In the genomic region with DNA sequence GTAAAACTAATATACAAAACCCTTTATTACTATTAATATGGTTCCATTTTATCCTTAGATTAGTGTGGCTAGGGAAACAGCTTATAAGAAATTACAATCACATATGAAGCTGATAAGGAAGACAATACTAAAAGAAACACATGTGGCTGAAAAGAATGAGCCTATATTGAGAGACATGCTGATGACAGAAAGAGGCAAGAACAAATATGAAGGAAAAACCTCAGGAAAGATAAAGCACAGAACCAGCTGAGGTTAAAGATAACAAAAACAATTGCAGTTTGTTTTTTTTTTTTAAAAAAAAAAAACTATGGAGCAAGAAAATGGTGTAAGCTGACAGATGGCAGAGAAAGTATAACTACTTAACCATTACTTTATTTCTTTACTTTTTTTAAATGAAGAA, we compare ENCODE assay signal across 1 cellular context.
TF ChIP-seq lines count a peak whose summit lies in the region.

No MANE protein-coding gene starts in this region.

TF ChIP-seq in K562, 482 proteins besides CTCF, POLR2A, EP300 and RAD21 (continued from another document and continues in another):
- TF ChIP-seq, protein P1, sequence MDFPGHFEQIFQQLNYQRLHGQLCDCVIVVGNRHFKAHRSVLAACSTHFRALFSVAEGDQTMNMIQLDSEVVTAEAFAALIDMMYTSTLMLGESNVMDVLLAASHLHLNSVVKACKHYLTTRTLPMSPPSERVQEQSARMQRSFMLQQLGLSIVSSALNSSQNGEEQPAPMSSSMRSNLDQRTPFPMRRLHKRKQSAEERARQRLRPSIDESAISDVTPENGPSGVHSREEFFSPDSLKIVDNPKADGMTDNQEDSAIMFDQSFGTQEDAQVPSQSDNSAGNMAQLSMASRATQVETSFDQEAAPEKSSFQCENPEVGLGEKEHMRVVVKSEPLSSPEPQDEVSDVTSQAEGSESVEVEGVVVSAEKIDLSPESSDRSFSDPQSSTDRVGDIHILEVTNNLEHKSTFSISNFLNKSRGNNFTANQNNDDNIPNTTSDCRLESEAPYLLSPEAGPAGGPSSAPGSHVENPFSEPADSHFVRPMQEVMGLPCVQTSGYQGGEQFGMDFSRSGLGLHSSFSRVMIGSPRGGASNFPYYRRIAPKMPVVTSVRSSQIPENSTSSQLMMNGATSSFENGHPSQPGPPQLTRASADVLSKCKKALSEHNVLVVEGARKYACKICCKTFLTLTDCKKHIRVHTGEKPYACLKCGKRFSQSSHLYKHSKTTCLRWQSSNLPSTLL (IDR thresholded peaks at IDR 0.05): no peak
- TF ChIP-seq ZNF384 (IDR thresholded peaks at IDR 0.05; ENCODE audit: low read depth, low read length): peak; percentile 92
- TF ChIP-seq MEF2D (tag; conservative IDR thresholded peaks at IDR 0.05; ENCODE audit: low read depth): no peak
- no peak for TF ChIP-seq CEBPB (tag; IDR thresholded peaks at IDR 0.05)
- peak; percentile 75 for TF ChIP-seq CBFA2T3 (IDR thresholded peaks at IDR 0.05)
- peak; percentile 58; the same call in 1 of the 2 replicates for TF ChIP-seq MYC (IDR thresholded peaks at IDR 0.05; ENCODE audit: low read depth, low read length)
- no peak for TF ChIP-seq MYC (CRISPR knock-in tag; IDR thresholded peaks at IDR 0.05; ENCODE audit: borderline replicate concordance, low read depth)
- TF ChIP-seq KDM5B (IDR thresholded peaks at IDR 0.05; ENCODE audit: insufficient replicate concordance, low read depth, low read length): no peak
- peak; percentile 68; the same call in 1 of the 2 replicates for TF ChIP-seq LEF1 (IDR thresholded peaks at IDR 0.05)
- TF ChIP-seq MTA2 (IDR thresholded peaks at IDR 0.05; ENCODE audit: low read depth): peak; percentile 72
- peak; percentile 63; the same call in 1 of the 2 replicates for TF ChIP-seq FOXM1 (IDR thresholded peaks at IDR 0.05; ENCODE audit: low read depth)
- TF ChIP-seq FOXM1 (CRISPR knock-in tag; IDR thresholded peaks at IDR 0.05; ENCODE audit: low read depth): no peak
- peak in 1 of 2 experiments; percentile 59; a peak in 2 of 4 replicates for TF ChIP-seq HDAC1 (IDR thresholded peaks at IDR 0.05)
- TF ChIP-seq, protein P2, sequence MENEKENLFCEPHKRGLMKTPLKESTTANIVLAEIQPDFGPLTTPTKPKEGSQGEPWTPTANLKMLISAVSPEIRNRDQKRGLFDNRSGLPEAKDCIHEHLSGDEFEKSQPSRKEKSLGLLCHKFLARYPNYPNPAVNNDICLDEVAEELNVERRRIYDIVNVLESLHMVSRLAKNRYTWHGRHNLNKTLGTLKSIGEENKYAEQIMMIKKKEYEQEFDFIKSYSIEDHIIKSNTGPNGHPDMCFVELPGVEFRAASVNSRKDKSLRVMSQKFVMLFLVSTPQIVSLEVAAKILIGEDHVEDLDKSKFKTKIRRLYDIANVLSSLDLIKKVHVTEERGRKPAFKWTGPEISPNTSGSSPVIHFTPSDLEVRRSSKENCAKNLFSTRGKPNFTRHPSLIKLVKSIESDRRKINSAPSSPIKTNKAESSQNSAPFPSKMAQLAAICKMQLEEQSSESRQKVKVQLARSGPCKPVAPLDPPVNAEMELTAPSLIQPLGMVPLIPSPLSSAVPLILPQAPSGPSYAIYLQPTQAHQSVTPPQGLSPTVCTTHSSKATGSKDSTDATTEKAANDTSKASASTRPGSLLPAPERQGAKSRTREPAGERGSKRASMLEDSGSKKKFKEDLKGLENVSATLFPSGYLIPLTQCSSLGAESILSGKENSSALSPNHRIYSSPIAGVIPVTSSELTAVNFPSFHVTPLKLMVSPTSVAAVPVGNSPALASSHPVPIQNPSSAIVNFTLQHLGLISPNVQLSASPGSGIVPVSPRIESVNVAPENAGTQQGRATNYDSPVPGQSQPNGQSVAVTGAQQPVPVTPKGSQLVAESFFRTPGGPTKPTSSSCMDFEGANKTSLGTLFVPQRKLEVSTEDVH (IDR thresholded peaks at IDR 0.05; ENCODE audit: low read depth, partially characterized antibody): no peak
- TF ChIP-seq NR1H2 (CRISPR knock-in tag; IDR thresholded peaks at IDR 0.05): no peak
- TF ChIP-seq, protein P3, sequence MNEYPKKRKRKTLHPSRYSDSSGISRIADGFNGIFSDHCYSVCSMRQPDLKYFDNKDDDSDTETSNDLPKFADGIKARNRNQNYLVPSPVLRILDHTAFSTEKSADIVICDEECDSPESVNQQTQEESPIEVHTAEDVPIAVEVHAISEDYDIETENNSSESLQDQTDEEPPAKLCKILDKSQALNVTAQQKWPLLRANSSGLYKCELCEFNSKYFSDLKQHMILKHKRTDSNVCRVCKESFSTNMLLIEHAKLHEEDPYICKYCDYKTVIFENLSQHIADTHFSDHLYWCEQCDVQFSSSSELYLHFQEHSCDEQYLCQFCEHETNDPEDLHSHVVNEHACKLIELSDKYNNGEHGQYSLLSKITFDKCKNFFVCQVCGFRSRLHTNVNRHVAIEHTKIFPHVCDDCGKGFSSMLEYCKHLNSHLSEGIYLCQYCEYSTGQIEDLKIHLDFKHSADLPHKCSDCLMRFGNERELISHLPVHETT (CRISPR knock-in tag; conservative IDR thresholded peaks at IDR 0.05 in 1 of 2, IDR thresholded peaks at IDR 0.05 in 1 of 2): no peak
- TF ChIP-seq U2AF2 (optimal IDR thresholded peaks at IDR 0.05; ENCODE audit: low read depth, low read length): no peak
- no peak for TF ChIP-seq ARHGAP35 (IDR thresholded peaks at IDR 0.05; ENCODE audit: partially characterized antibody)
- TF ChIP-seq SMAD2 (IDR thresholded peaks at IDR 0.05; ENCODE audit: low read depth, low read length): no peak
- peak; percentile 23; the same call in 1 of the 2 replicates for TF ChIP-seq CXXC5 (CRISPR knock-in tag; IDR thresholded peaks at IDR 0.05)
- TF ChIP-seq PHF20 (IDR thresholded peaks at IDR 0.05; ENCODE audit: partially characterized antibody): no peak
- no peak for TF ChIP-seq GTF2A2 (tag; IDR thresholded peaks at IDR 0.05)
- 0 out of 2 replicates have a peak, but pooled peaks have one; percentile 42 for TF ChIP-seq ZNF589 (CRISPR knock-in tag; IDR thresholded peaks at IDR 0.05; ENCODE audit: low read depth)
- no peak for TF ChIP-seq MED1 (CRISPR knock-in tag; IDR thresholded peaks at IDR 0.05; ENCODE audit: borderline replicate concordance)
- TF ChIP-seq MEIS2 (IDR thresholded peaks at IDR 0.05; ENCODE audit: partially characterized antibody): peak; percentile 89
- TF ChIP-seq GATA2 (CRISPR knock-in tag; IDR thresholded peaks at IDR 0.05): peak; percentile 27; the same call in 1 of the 2 replicates
- TF ChIP-seq MYBL2 (IDR thresholded peaks at IDR 0.05; ENCODE audit: low read depth): no peak
- TF ChIP-seq MYBL2 (CRISPR knock-in tag; IDR thresholded peaks at IDR 0.05; ENCODE audit: borderline replicate concordance): no peak
- TF ChIP-seq, protein P4, sequence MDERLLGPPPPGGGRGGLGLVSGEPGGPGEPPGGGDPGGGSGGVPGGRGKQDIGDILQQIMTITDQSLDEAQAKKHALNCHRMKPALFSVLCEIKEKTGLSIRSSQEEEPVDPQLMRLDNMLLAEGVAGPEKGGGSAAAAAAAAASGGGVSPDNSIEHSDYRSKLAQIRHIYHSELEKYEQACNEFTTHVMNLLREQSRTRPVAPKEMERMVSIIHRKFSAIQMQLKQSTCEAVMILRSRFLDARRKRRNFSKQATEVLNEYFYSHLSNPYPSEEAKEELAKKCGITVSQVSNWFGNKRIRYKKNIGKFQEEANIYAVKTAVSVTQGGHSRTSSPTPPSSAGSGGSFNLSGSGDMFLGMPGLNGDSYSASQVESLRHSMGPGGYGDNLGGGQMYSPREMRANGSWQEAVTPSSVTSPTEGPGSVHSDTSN (CRISPR knock-in tag; IDR thresholded peaks at IDR 0.05; ENCODE audit: low read depth): no peak
- TF ChIP-seq, protein P4 (tag; conservative IDR thresholded peaks at IDR 0.05; ENCODE audit: low read depth): peak; percentile 44; the same call in 1 of the 2 replicates
- TF ChIP-seq, protein P5, sequence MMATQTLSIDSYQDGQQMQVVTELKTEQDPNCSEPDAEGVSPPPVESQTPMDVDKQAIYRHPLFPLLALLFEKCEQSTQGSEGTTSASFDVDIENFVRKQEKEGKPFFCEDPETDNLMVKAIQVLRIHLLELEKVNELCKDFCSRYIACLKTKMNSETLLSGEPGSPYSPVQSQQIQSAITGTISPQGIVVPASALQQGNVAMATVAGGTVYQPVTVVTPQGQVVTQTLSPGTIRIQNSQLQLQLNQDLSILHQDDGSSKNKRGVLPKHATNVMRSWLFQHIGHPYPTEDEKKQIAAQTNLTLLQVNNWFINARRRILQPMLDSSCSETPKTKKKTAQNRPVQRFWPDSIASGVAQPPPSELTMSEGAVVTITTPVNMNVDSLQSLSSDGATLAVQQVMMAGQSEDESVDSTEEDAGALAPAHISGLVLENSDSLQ (IDR thresholded peaks at IDR 0.05): peak; percentile 64
- TF ChIP-seq ZFP30 (CRISPR knock-in tag; IDR thresholded peaks at IDR 0.05; ENCODE audit: borderline replicate concordance): no peak
- TF ChIP-seq ZNF239 (CRISPR knock-in tag; IDR thresholded peaks at IDR 0.05): no peak
- TF ChIP-seq THRAP3 (IDR thresholded peaks at IDR 0.05; ENCODE audit: borderline replicate concordance): no peak
- no peak for TF ChIP-seq ZNF41 (CRISPR knock-in tag; conservative IDR thresholded peaks at IDR 0.05)
- no peak for TF ChIP-seq GABPA (tag; conservative IDR thresholded peaks at IDR 0.05; ENCODE audit: low read depth)
- TF ChIP-seq CBFA2T2 (conservative IDR thresholded peaks at IDR 0.05): peak; percentile 65
- TF ChIP-seq HDAC2 (IDR thresholded peaks at IDR 0.05): peak; percentile 47; the same call in 1 of the 2 replicates
- TF ChIP-seq, protein P6, sequence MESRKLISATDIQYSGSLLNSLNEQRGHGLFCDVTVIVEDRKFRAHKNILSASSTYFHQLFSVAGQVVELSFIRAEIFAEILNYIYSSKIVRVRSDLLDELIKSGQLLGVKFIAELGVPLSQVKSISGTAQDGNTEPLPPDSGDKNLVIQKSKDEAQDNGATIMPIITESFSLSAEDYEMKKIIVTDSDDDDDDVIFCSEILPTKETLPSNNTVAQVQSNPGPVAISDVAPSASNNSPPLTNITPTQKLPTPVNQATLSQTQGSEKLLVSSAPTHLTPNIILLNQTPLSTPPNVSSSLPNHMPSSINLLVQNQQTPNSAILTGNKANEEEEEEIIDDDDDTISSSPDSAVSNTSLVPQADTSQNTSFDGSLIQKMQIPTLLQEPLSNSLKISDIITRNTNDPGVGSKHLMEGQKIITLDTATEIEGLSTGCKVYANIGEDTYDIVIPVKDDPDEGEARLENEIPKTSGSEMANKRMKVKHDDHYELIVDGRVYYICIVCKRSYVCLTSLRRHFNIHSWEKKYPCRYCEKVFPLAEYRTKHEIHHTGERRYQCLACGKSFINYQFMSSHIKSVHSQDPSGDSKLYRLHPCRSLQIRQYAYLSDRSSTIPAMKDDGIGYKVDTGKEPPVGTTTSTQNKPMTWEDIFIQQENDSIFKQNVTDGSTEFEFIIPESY (CRISPR knock-in tag; IDR thresholded peaks at IDR 0.05): no peak
- TF ChIP-seq HMG20A (CRISPR knock-in tag; conservative IDR thresholded peaks at IDR 0.05): no peak
- peak in 1 of 2 experiments; percentile 85; a peak in 2 of 4 replicates for TF ChIP-seq RCOR1 (IDR thresholded peaks at IDR 0.05; ENCODE audit: borderline replicate concordance in 1 of 2, low read depth in 2 of 2, low read length in 2 of 2)
- no peak for TF ChIP-seq HDGF (IDR thresholded peaks at IDR 0.05)
- no peak for TF ChIP-seq HDAC6 (IDR thresholded peaks at IDR 0.05; ENCODE audit: low read depth, low read length)
- peak; percentile 99 for TF ChIP-seq SOX6 (IDR thresholded peaks at IDR 0.05)
- TF ChIP-seq, protein P7, sequence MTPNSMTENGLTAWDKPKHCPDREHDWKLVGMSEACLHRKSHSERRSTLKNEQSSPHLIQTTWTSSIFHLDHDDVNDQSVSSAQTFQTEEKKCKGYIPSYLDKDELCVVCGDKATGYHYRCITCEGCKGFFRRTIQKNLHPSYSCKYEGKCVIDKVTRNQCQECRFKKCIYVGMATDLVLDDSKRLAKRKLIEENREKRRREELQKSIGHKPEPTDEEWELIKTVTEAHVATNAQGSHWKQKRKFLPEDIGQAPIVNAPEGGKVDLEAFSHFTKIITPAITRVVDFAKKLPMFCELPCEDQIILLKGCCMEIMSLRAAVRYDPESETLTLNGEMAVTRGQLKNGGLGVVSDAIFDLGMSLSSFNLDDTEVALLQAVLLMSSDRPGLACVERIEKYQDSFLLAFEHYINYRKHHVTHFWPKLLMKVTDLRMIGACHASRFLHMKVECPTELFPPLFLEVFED (CRISPR knock-in tag; conservative IDR thresholded peaks at IDR 0.05): no peak
- TF ChIP-seq, protein P8, sequence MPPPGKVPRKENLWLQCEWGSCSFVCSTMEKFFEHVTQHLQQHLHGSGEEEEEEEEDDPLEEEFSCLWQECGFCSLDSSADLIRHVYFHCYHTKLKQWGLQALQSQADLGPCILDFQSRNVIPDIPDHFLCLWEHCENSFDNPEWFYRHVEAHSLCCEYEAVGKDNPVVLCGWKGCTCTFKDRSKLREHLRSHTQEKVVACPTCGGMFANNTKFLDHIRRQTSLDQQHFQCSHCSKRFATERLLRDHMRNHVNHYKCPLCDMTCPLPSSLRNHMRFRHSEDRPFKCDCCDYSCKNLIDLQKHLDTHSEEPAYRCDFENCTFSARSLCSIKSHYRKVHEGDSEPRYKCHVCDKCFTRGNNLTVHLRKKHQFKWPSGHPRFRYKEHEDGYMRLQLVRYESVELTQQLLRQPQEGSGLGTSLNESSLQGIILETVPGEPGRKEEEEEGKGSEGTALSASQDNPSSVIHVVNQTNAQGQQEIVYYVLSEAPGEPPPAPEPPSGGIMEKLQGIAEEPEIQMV (tag; conservative IDR thresholded peaks at IDR 0.05; ENCODE audit: low read depth): no peak
- TF ChIP-seq ZNF444 (CRISPR knock-in tag; IDR thresholded peaks at IDR 0.05): no peak
- TF ChIP-seq MXI1 (IDR thresholded peaks at IDR 0.05; ENCODE audit: low read depth, low read length): no peak
- peak; percentile 72 for TF ChIP-seq TCF3 (CRISPR knock-in tag; IDR thresholded peaks at IDR 0.05)
- TF ChIP-seq, protein P9, sequence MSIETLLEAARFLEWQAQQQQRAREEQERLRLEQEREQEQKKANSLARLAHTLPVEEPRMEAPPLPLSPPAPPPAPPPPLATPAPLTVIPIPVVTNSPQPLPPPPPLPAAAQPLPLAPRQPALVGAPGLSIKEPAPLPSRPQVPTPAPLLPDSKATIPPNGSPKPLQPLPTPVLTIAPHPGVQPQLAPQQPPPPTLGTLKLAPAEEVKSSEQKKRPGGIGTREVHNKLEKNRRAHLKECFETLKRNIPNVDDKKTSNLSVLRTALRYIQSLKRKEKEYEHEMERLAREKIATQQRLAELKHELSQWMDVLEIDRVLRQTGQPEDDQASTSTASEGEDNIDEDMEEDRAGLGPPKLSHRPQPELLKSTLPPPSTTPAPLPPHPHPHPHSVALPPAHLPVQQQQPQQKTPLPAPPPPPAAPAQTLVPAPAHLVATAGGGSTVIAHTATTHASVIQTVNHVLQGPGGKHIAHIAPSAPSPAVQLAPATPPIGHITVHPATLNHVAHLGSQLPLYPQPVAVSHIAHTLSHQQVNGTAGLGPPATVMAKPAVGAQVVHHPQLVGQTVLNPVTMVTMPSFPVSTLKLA (conservative IDR thresholded peaks at IDR 0.05): no peak
